ENCODE assay signal across 9 cellular contexts in genomic region chr5:73447234-73448071, GRCh38. TPM values are rescaled to one million over a fixed set of nuclear protein-coding genes. Genes with fewer than 3 reads are reported as not detected.
DNase-seq lines count a peak whose midpoint lies in the region; ATAC-seq and TF ChIP-seq lines count a peak whose summit lies in the region.
"Had no signal": no experiment of that assay in that cellular context is flagged by ENCODE, and none has a peak within 500 bp of the region (broad histone marks: within the 10 kb centered on the region; RNA-seq: fewer than 3 reads in every experiment).

No MANE protein-coding gene starts in this region.

- peak overlapping the region; percentile 78 for H3K27ac ChIP-seq in WERI-Rb-1

- DNase-seq in NCI-H748 (lab: John Stamatoyannopoulos, UW; ENCODE audit: unreplicated experiment) (peak; percentile 79), NCI-H748 treated with DMSO at 0.1 percent for 48 hours (lab: John Stamatoyannopoulos, UW) (no peak), WERI-Rb-1 (peak; percentile 51), naive B cell (peak; percentile 48), 8988T (no peak)
- peak; percentile 31 to 57 (median 49) for DNase-seq in effector memory CD8-positive, alpha-beta T cell

- H3K27ac Mint-ChIP-seq in IgD-negative memory B cell: peak overlapping the region in 2 of 3 donors; percentile 93 to 95
- peak overlapping the region; percentile 46 to 62 for H3K27ac Mint-ChIP-seq in effector memory CD8-positive, alpha-beta T cell
- H3K27ac Mint-ChIP-seq in naive B cell: peak overlapping the region; percentile 64 to 94 (median 81)

- H3K4me3 Mint-ChIP-seq in IgD-negative memory B cell (peak overlapping the region; percentile 85 to 98 (median 96)), naive B cell (peak overlapping the region; percentile 86 to 93 (median 90))
- H3K4me3 Mint-ChIP-seq in effector memory CD8-positive, alpha-beta T cell: peak overlapping the region; percentile 84 to 85

- peaks cover 8 to 35% (median 8%) of the 10 kb centered on the region in 3 donors for H3K4me1 Mint-ChIP-seq in IgD-negative memory B cell
- H3K4me1 Mint-ChIP-seq in effector memory CD8-positive, alpha-beta T cell (ENCODE audit: low read depth in 2 of 2): peaks cover 14 to 17% of the 10 kb centered on the region in 2 donors
- peaks cover 11 to 19% (median 17%) of the 10 kb centered on the region in 3 donors for H3K4me1 Mint-ChIP-seq in naive B cell

- H3K27me3 Mint-ChIP-seq in IgD-negative memory B cell: peaks cover 61% of the 10 kb centered on the region
- peaks cover 61 to 67% of the 10 kb centered on the region in 2 donors for H3K27me3 Mint-ChIP-seq in effector memory CD8-positive, alpha-beta T cell
- H3K27me3 Mint-ChIP-seq in naive B cell: peaks cover 47 to 69% (median 58%) of the 10 kb centered on the region in 3 donors

- peak; percentile 60 for ATAC-seq in effector memory CD8-positive, alpha-beta T cell (replicated peaks)
- ATAC-seq in naive B cell (ENCODE audit: low read depth in 2 of 2): peak; percentile 48 to 56
- ATAC-seq in GM21390 (IDR thresholded peaks at IDR 0.05; ENCODE audit: unreplicated experiment): no peak

- H3K9me3 Mint-ChIP-seq in IgD-negative memory B cell (peaks cover 0 to 18% (median 4%) of the 10 kb centered on the region in 3 donors), naive B cell (peaks cover 0 to 53% (median 23%) of the 10 kb centered on the region in 7 donors)
- H3K9me3 Mint-ChIP-seq in effector memory CD8-positive, alpha-beta T cell: no peaks in the 10 kb centered on the region

- peaks cover 8% of the 10 kb centered on the region for H3K36me3 ChIP-seq in WERI-Rb-1
- H3K36me3 ChIP-seq: adrenal gland had no signal

- peaks cover 10% of the 10 kb centered on the region for H3K27me3 ChIP-seq in WERI-Rb-1 (ENCODE audit: insufficient read depth, low read depth, severe bottlenecking)

- no peak for TF ChIP-seq CTCF in WERI-Rb-1 (IDR thresholded peaks at IDR 0.05; ENCODE audit: low read depth, low read length)

- peak overlapping the region; percentile 66 for H3K4me3 ChIP-seq in WERI-Rb-1 (ENCODE audit: low read depth, low read length)

- H3K9me3 ChIP-seq in WERI-Rb-1 (ENCODE audit: severe bottlenecking): no peaks in the 10 kb centered on the region
- H3K9me3 ChIP-seq: adrenal gland had no signal

- peaks cover 3% of the 10 kb centered on the region for H3K36me3 Mint-ChIP-seq in IgD-negative memory B cell
- peaks cover 70% of the 10 kb centered on the region for H3K36me3 Mint-ChIP-seq in effector memory CD8-positive, alpha-beta T cell (ENCODE audit: insufficient read depth)
- peaks cover 7 to 8% of the 10 kb centered on the region in 2 donors for H3K36me3 Mint-ChIP-seq in naive B cell

RNA-seq across cellular contexts. Expression of gene FOXD1, which starts 1.1 kb away (rescaled TPM):
- polyA plus RNA-seq in IgD-negative memory B cell: not detected
- not detected for polyA plus RNA-seq in naive B cell (ENCODE audit: low read depth in 6 of 6)

RNA-seq across cellular contexts. Expression of gene BTF3, which starts 50.8 kb away (rescaled TPM):
- polyA plus RNA-seq in IgD-negative memory B cell (735 TPM), naive B cell (ENCODE audit: low read depth in 6 of 6) (100 to 1,000 TPM; 610 to 801 (median 671) TPM)

Comparison
In these comparisons a context has a peak if more than half of its experiments do, and no peak if none do; other contexts are left out.
1. DNase-seq: peak in NCI-H748 (single experiment), WERI-Rb-1 (single experiment), effector memory CD8-positive, alpha-beta T cell (3 of 3) and naive B cell (single experiment); none in NCI-H748 treated with DMSO at 0.1 percent for 48 hours (single experiment) and 8988T (single experiment).
2. Peak in every context shown above with its lines, with median percentiles within 50 percentile points of each other: H3K27ac Mint-ChIP-seq and H3K4me3 Mint-ChIP-seq.